In the genomic region with DNA sequence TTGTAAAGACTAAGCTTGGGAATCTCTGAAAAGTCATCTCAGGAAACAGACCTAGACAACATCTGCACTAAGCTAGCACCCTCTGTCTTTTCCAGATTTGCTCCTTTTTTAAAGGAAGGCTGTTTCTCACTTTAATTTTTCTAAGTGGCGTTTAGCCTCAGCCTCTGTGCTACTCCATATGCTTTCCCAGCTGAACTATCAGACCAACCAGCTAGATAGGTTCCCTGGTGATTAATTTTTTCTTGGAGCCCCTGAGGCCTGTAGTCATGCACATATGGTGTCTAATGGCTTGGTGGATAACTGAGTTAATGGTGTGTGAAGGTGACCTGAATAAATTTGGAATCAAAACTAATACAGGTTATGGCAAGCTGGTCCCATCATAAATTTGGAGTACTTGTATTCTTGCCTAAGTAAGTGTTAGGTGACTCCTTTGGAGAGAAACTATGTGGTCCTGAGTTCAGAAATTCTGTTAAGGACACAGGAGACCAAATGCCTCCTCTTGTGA, we compare ENCODE assay signal across 17 cellular contexts.
"Had no signal": no experiment of that assay in that cellular context is flagged by ENCODE, and none has a peak within 500 bp of the region (broad histone marks: within the 10 kb centered on the region; RNA-seq: fewer than 3 reads in every experiment).

No MANE protein-coding gene starts in this region.

- H3K4me3 Mint-ChIP-seq: activated naive CD8-positive, alpha-beta T cell had no signal

- H3K4me3 ChIP-seq: body of pancreas, heart left ventricle, lower lobe of right lung, transverse colon had no signal

- H3K27me3 Mint-ChIP-seq: activated naive CD8-positive, alpha-beta T cell had no signal

- H3K27ac ChIP-seq: body of pancreas, foreskin keratinocyte, heart left ventricle, lower lobe of right lung, transverse colon had no signal

- DNase-seq: activated CD4-positive, alpha-beta T cell treated with anti-CD3 and anti-CD28 coated beads, Interleukin-2, amount 50 U/mL, for 1 hour; activated CD8-positive, alpha-beta memory T cell treated with anti-CD3 and anti-CD28 coated beads for 24 hours; activated gamma-delta T cell treated with Interleukin-2 at 50 U/mL for 16 hours; amygdala; body of pancreas; central memory CD4-positive, alpha-beta T cell; effector memory CD4-positive, alpha-beta T cell; foreskin keratinocyte; heart left ventricle; left colon; lower lobe of right lung; midbrain; stimulated activated naive CD8-positive, alpha-beta T cell treated with anti-CD3 and anti-CD28 coated beads, Interleukin-15, Interleukin-2, amounts not matched to agents 100 U/mL and 50 U/mL, for 24 hours; transverse colon had no signal

- H3K27ac Mint-ChIP-seq: activated naive CD8-positive, alpha-beta T cell had no signal

- H3K4me1 ChIP-seq: body of pancreas, lower lobe of right lung had no signal

- H3K27me3 ChIP-seq: body of pancreas, foreskin keratinocyte, heart left ventricle, transverse colon had no signal

- ATAC-seq: activated CD4-positive, CD25-positive, alpha-beta regulatory T cell treated with anti-CD3 and anti-CD28 coated beads, Interleukin-2, amount 50 U/mL, for 24 hours; body of pancreas; foreskin keratinocyte; heart left ventricle; left colon; lower lobe of right lung; sciatic nerve; stimulated activated naive CD8-positive, alpha-beta T cell treated with anti-CD3 and anti-CD28 coated beads, Interleukin-15, Interleukin-2, amounts not matched to agents 100 U/mL and 50 U/mL, for 24 hours had no signal

- H3K9me3 ChIP-seq: body of pancreas, heart left ventricle, lower lobe of right lung, transverse colon had no signal

- H3K36me3 ChIP-seq: lower lobe of right lung, transverse colon had no signal
